ENCODE assay signal across 8 cellular contexts in the genomic region with DNA sequence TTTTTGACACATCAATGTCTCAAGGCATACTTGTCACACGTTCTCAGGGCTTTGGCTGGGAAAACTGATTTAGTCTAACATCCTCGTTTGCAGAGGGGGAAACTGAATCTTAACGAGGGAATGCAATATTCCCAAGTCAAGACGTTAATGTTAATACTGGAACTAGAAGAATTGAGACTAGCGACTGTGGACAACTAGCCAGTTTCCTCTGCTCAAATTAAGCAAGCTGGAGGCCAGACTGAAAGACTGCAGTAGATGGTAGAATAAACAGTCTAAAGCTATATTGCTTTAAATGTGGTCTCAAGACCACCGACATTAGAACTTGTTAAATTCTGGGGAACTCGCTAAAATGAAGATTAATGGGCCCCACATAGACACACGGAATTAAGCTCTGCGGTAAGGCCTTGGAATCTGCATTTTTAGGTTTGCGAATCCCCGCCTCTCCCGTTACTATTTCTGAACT. TPM values are rescaled to one million over a fixed set of nuclear protein-coding genes. Genes with fewer than 3 reads are reported as not detected.
DNase-seq lines count a peak whose midpoint lies in the region; ATAC-seq and TF ChIP-seq lines count a peak whose summit lies in the region.

No MANE protein-coding gene starts in this region.

- peaks cover 30% of the 10 kb centered on the region for H3K4me1 Mint-ChIP-seq in T-helper 1 cell treated with Interleukin-12 subunit alpha and Interleukin-12 subunit beta and Interleukin-4 antibody, amounts not matched to agents 30 μg/mL and 1 μg/mL, for 36 hours (ENCODE audit: low read depth)
- H3K4me1 Mint-ChIP-seq in mesothelial cell of epicardium = peaks cover 17% of the 10 kb centered on the region

- no peaks in the 10 kb centered on the region for H3K27me3 Mint-ChIP-seq in T-helper 1 cell treated with Interleukin-12 subunit alpha and Interleukin-12 subunit beta and Interleukin-4 antibody, amounts not matched to agents 30 μg/mL and 1 μg/mL, for 36 hours (ENCODE audit: low read depth)
- H3K27me3 Mint-ChIP-seq in mesothelial cell of epicardium (ENCODE audit: low read depth) = no peaks in the 10 kb centered on the region

- TF ChIP-seq CTCF in cardiac fibroblast (IDR thresholded peaks at IDR 0.05; ENCODE audit: low read depth, low read length) (no peak), mesothelial cell of epicardium (IDR thresholded peaks at IDR 0.05; ENCODE audit: unreplicated experiment) (no peak)

- peak overlapping the region; percentile 96 for H3K4me3 Mint-ChIP-seq in T-helper 1 cell treated with Interleukin-12 subunit alpha and Interleukin-12 subunit beta and Interleukin-4 antibody, amounts not matched to agents 30 μg/mL and 1 μg/mL, for 36 hours
- H3K4me3 Mint-ChIP-seq in mesothelial cell of epicardium = peak overlapping the region; percentile 95

- ATAC-seq in HG02798 (IDR thresholded peaks at IDR 0.05; ENCODE audit: poor library complexity, unreplicated experiment) (no peak), HG03565 (IDR thresholded peaks at IDR 0.05; ENCODE audit: unreplicated experiment) (no peak)

- DNase-seq in T-helper 1 cell (no peak), cardiac fibroblast (ENCODE audit: low read depth in 2 of 2) (no peak), mesothelial cell of epicardium (ENCODE audit: low spot score in 2 of 2, unreplicated experiment in 2 of 2) (no peak), NCI-H146 (lab: John Stamatoyannopoulos, UW) (no peak)
- peak; percentile 39 for DNase-seq in Jurkat, Clone E6-1 (ENCODE audit: low read depth, low spot score)

- peak overlapping the region; percentile 93 for H3K27ac Mint-ChIP-seq in T-helper 1 cell treated with Interleukin-12 subunit alpha and Interleukin-12 subunit beta and Interleukin-4 antibody, amounts not matched to agents 30 μg/mL and 1 μg/mL, for 36 hours
- peak overlapping the region; percentile 97 for H3K27ac Mint-ChIP-seq in mesothelial cell of epicardium

- H3K9me3 Mint-ChIP-seq in T-helper 1 cell treated with Interleukin-12 subunit alpha and Interleukin-12 subunit beta and Interleukin-4 antibody, amounts not matched to agents 30 μg/mL and 1 μg/mL, for 36 hours = no peaks in the 10 kb centered on the region
- H3K9me3 Mint-ChIP-seq in mesothelial cell of epicardium = no peaks in the 10 kb centered on the region

- peak overlapping the region; percentile 77 for H3K4me3 ChIP-seq in Jurkat, Clone E6-1 (ENCODE audit: low read length)
- peak overlapping the region; percentile 92 to 96 for H3K4me3 ChIP-seq in cardiac fibroblast (replicated peaks in 1 of 2; ENCODE audit: low read depth in 2 of 2, low read length in 2 of 2)

- peaks cover 15% of the 10 kb centered on the region for H3K36me3 Mint-ChIP-seq in T-helper 1 cell treated with Interleukin-12 subunit alpha and Interleukin-12 subunit beta and Interleukin-4 antibody, amounts not matched to agents 30 μg/mL and 1 μg/mL, for 36 hours (ENCODE audit: low read depth)
- H3K36me3 Mint-ChIP-seq in mesothelial cell of epicardium = peaks cover 5% of the 10 kb centered on the region

RNA-seq across cellular contexts. Expression of a gene that starts 0.6 kb away (rescaled TPM):
- polyA plus RNA-seq in Jurkat, Clone E6-1 (2012; ENCODE audit: insufficient read depth, insufficient read length) = 46.2 TPM
- 46.9 to 55.1 TPM (median 52.7 TPM) in 3 replicates for total RNA-seq in mesothelial cell of epicardium

RNA-seq across cellular contexts. Expression of a gene that starts 49.8 kb away (rescaled TPM):
- polyA plus RNA-seq in Jurkat, Clone E6-1 (2012; ENCODE audit: insufficient read depth, insufficient read length) = 16.1 TPM
- 21.5 to 24.7 TPM (median 22.5 TPM) in 3 replicates for total RNA-seq in mesothelial cell of epicardium
